Comparison of ENCODE assay signal across 23 cellular contexts in the genomic region with DNA sequence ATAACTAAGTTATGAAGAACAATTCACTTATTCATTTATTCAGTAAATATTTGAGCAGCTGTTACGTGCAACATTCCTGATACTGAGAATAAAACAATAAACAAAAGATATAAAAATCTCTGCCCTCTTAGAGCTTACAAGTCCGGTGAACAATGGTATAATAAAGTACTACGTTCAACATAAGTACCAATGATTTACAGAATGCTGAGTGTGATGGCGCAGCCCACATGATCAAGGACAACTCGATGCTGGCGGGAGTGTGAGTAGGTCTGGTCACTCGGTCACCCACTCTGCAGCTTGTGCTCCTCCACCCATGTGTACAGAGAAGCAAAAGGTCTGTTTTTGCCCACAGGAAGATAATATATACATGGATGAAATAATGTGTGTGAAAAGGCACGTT.
DNase-seq lines count a peak whose midpoint lies in the region; ATAC-seq, FAIRE-seq and TF ChIP-seq lines count a peak whose summit lies in the region.
"Had no signal": no experiment of that assay in that cellular context is flagged by ENCODE, and none has a peak within 500 bp of the region (broad histone marks: within the 10 kb centered on the region; RNA-seq: fewer than 3 reads in every experiment).

No MANE protein-coding gene starts in this region.

- WGBS in body of pancreas, 2 donors = 39 to 57% methylated on average over 8 of the region's 8 CpGs
- 17 to 51% (median 40%) methylated on average over 8 of the region's 8 CpGs for WGBS in small intestine, 3 donors
- WGBS in smooth muscle cell (ENCODE audit: low lambda C conversion rate) = 96% methylated on average over 8 of the region's 8 CpGs

- no peak overlapping the region for H3K4me2 ChIP-seq in smooth muscle cell
- H3K4me2 ChIP-seq: A549; BLaER1 treated with 17β-estradiol and CSF1 and Interleukin-3, amounts not matched to agents 10 nM and 100 nM had no signal

- H3K79me2 ChIP-seq in smooth muscle cell (ENCODE audit: low read depth) = no peaks in the 10 kb centered on the region

- DNase-seq in DMS53 (lab: John Stamatoyannopoulos, UW) (peak; percentile 36), DMS53 treated with DMSO at 0.1 percent for 48 hours (lab: John Stamatoyannopoulos, UW; ENCODE audit: unreplicated experiment) (no peak), body of pancreas (peak in 3 of 4 donors; percentile 17 to 28 (median 22)), small intestine (peak; percentile 25), smooth muscle cell (lab: John Stamatoyannopoulos, UW; ENCODE audit: unreplicated experiment) (no peak)
- no peak for DNase-seq in activated CD4-positive, alpha-beta T cell treated with anti-CD3 and anti-CD28 coated beads, Interleukin-2, amount 50 U/mL, for 4 hours
- DNase-seq: 8988T; ACHN; AML-193; BE2C; Calu3; CD4-positive, alpha-beta T cell; CD8-positive, alpha-beta memory T cell; COR-L47; DND-41; H7; HCEC 1CT had no signal

- TF ChIP-seq CTCF in body of pancreas (IDR thresholded peaks at IDR 0.05) (no peak), smooth muscle cell (IDR thresholded peaks at IDR 0.05; ENCODE audit: borderline replicate concordance, insufficient read depth, poor library complexity, severe bottlenecking) (no peak)

- H3K4me1 ChIP-seq in body of pancreas = peaks cover 5% of the 10 kb centered on the region
- no peaks in the 10 kb centered on the region for H3K4me1 ChIP-seq in small intestine (ENCODE audit: control insufficient read depth in 2 of 2, insufficient read depth in 1 of 2, low read depth in 1 of 2, low read length in 1 of 2)
- no peaks in the 10 kb centered on the region for H3K4me1 ChIP-seq in smooth muscle cell (ENCODE audit: low read depth)
- H3K4me1 ChIP-seq: A549, BE2C had no signal

- ATAC-seq in body of pancreas = peak; percentile 62
- ATAC-seq: A549 had no signal

- no peak overlapping the region for H2AFZ ChIP-seq in smooth muscle cell (ENCODE audit: low read depth)

- H3K27ac ChIP-seq in body of pancreas (peak overlapping the region in 1 of 4 donors; percentile 12), small intestine (ENCODE audit: low read depth in 1 of 2, low read length in 1 of 2) (no peak overlapping the region), smooth muscle cell (ENCODE audit: low read depth) (no peak overlapping the region)
- H3K27ac ChIP-seq: A549; BLaER1 treated with 17β-estradiol and CSF1 and Interleukin-3, amounts not matched to agents 10 nM and 100 nM; GM23248 had no signal

- TF ChIP-seq POLR2A in body of pancreas (IDR thresholded peaks at IDR 0.05) = no peak

- H3K27me3 ChIP-seq in body of pancreas (no peaks in the 10 kb centered on the region), small intestine (ENCODE audit: control insufficient read depth in 2 of 2, insufficient read depth in 2 of 2, low read length in 2 of 2) (no peaks in the 10 kb centered on the region), smooth muscle cell (ENCODE audit: low read depth) (no peaks in the 10 kb centered on the region)
- H3K27me3 ChIP-seq: BE2C; BLaER1 treated with 17β-estradiol and CSF1 and Interleukin-3, amounts not matched to agents 10 nM and 100 nM had no signal

- H3K36me3 ChIP-seq in body of pancreas (replicated peaks in 1 of 2; ENCODE audit: insufficient read depth in 1 of 2, low read depth in 2 of 2) (no peaks in the 10 kb centered on the region), small intestine (ENCODE audit: control insufficient read depth in 2 of 2, insufficient read depth in 2 of 2, low read length in 2 of 2) (no peaks in the 10 kb centered on the region), smooth muscle cell (ENCODE audit: low read depth) (no peaks in the 10 kb centered on the region)
- H3K36me3 ChIP-seq: BE2C; BLaER1 treated with 17β-estradiol and CSF1 and Interleukin-3, amounts not matched to agents 10 nM and 100 nM had no signal

- intact Hi-C loops in body of pancreas (cut with DNase I) = no loop called here

- FAIRE-seq in small intestine (lab: Jason Lieb, UNC) = no peak
- FAIRE-seq: A549, G401.6, GM12892, H1 had no signal

- no peak overlapping the region for H3K4me3 ChIP-seq in body of pancreas
- H3K4me3 ChIP-seq in small intestine (ENCODE audit: low read depth in 1 of 2, low read length in 2 of 2) = no peak overlapping the region
- H3K4me3 ChIP-seq in smooth muscle cell = no peak overlapping the region
- H3K4me3 ChIP-seq: A549; BLaER1 treated with 17β-estradiol and CSF1 and Interleukin-3, amounts not matched to agents 10 nM and 100 nM; GM23248 had no signal

- H4K20me1 ChIP-seq in smooth muscle cell (ENCODE audit: low read depth) = no peaks in the 10 kb centered on the region
- H4K20me1 ChIP-seq: BLaER1 treated with 17β-estradiol and CSF1 and Interleukin-3, amounts not matched to agents 10 nM and 100 nM had no signal

- H3F3A ChIP-seq in smooth muscle cell (ENCODE audit: low read depth) = no peaks in the 10 kb centered on the region

- H3K9ac ChIP-seq in smooth muscle cell (ENCODE audit: low read depth) = no peak overlapping the region
- H3K9ac ChIP-seq: BLaER1 treated with 17β-estradiol and CSF1 and Interleukin-3, amounts not matched to agents 10 nM and 100 nM; GM23248 had no signal

- H3K9me3 ChIP-seq in body of pancreas = no peaks in the 10 kb centered on the region
- H3K9me3 ChIP-seq in small intestine (ENCODE audit: control insufficient read depth, low read depth) = no peaks in the 10 kb centered on the region
- H3K9me3 ChIP-seq in smooth muscle cell (replicated peaks; ENCODE audit: low read depth) = no peaks in the 10 kb centered on the region
- H3K9me3 ChIP-seq: A549; BE2C; BLaER1 treated with 17β-estradiol and CSF1 and Interleukin-3, amounts not matched to agents 10 nM and 100 nM had no signal

Comparison
In these comparisons a context has a peak if more than half of its experiments do, and no peak if none do; other contexts are left out.
1. DNase-seq: peak in DMS53 (single experiment), body of pancreas (3 of 4) and small intestine (single experiment); none in DMS53 treated with DMSO at 0.1 percent for 48 hours (single experiment), activated CD4-positive, alpha-beta T cell treated with anti-CD3 and anti-CD28 coated beads, Interleukin-2, amount 50 U/mL, for 4 hours (0 of 2) and smooth muscle cell (single experiment).